1 cellular context compared by ENCODE assay signal in the genomic region with DNA sequence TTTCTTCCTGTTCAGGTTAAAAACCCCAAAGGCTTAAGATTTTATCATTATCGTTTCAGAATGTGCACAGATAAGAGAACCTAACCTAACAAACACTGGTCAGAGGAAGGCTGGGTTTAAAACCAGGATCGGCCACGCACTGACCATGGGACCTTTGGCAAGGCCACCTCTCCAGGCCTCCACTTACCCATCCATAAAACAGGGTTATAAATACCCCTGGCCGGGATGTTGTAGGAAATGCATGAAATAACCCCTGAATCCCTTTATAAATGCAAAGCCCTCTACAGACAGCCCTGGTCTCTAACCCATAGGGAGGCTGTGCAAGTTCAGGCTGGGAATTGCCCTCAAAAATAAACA.
TF ChIP-seq lines count a peak whose summit lies in the region.

No MANE protein-coding gene starts in this region.

TF ChIP-seq in SK-N-SH, 30 proteins besides CTCF, POLR2A, EP300 and RAD21 (continued from another document):
- no peak for TF ChIP-seq MXI1 (IDR thresholded peaks at IDR 0.05; ENCODE audit: low read depth, low read length)
- TF ChIP-seq GATA2 (CRISPR knock-in tag; IDR thresholded peaks at IDR 0.05), result no peak
- TF ChIP-seq EZH2phosphoT487 (IDR thresholded peaks at IDR 0.05; ENCODE audit: borderline replicate concordance, low read depth), result no peak
